ENCODE assay signal across 19 cellular contexts in the genomic region with DNA sequence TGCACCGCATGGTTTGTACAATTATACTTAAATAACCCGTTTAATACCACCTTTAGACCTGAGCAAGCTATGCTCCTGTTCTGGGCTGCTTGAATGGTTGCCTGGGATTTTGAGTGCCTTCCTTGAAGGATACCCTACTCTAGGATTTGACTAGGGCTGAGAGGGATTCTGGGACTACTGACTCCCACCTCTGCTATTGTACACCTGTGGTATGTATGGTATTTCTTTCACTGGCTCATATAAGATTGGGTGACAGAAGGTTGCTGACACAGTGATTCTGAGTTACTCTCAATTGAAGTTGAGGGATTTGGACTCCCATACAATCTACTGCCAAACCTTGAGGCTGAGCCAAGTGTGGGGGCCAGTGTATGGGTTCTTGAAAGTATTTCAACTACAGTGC.
"Had no signal": no experiment of that assay in that cellular context is flagged by ENCODE, and none has a peak within 500 bp of the region (broad histone marks: within the 10 kb centered on the region; RNA-seq: fewer than 3 reads in every experiment).

No MANE protein-coding gene starts in this region.

- H3K4me3 ChIP-seq: MG63 had no signal

- H3K27ac ChIP-seq: RWPE1 had no signal

- H3K4me2 ChIP-seq: SK-N-SH had no signal

- H3K9me3 ChIP-seq: MG63, SK-N-SH had no signal

- H3K9ac ChIP-seq: SK-N-SH had no signal

- H3K9me2 ChIP-seq: SK-N-SH had no signal

- H3K27me3 ChIP-seq: MG63 had no signal

- DNase-seq: Karpas-422, KG1, MG63, NCI-H1092, NCI-H1105 treated with DMSO at 0.1 percent for 48 hours, NCI-H1417 treated with DMSO at 0.1 percent for 48 hours, NCI-H146, NCI-H1694 treated with DMSO at 0.1 percent for 48 hours, NCI-H1930, NCI-H2081, NCI-H2107, NCI-H2227 treated with DMSO at 0.1 percent for 48 hours, NCI-H524 treated with DMSO at 0.1 percent for 48 hours, NCI-H69, NCI-H774, SHP77, SK-N-SH, SW 1271 had no signal

- H3K36me3 ChIP-seq: MG63 had no signal
